Comparison of ENCODE assay signal across 1 cellular context in genomic region chr10:96129387-96130325, GRCh38.
A peak's percentile ranks its signal among the peaks of the same experiment; 100 is the strongest.
TF ChIP-seq lines count a peak whose summit lies in the region.

A gene with protein sequence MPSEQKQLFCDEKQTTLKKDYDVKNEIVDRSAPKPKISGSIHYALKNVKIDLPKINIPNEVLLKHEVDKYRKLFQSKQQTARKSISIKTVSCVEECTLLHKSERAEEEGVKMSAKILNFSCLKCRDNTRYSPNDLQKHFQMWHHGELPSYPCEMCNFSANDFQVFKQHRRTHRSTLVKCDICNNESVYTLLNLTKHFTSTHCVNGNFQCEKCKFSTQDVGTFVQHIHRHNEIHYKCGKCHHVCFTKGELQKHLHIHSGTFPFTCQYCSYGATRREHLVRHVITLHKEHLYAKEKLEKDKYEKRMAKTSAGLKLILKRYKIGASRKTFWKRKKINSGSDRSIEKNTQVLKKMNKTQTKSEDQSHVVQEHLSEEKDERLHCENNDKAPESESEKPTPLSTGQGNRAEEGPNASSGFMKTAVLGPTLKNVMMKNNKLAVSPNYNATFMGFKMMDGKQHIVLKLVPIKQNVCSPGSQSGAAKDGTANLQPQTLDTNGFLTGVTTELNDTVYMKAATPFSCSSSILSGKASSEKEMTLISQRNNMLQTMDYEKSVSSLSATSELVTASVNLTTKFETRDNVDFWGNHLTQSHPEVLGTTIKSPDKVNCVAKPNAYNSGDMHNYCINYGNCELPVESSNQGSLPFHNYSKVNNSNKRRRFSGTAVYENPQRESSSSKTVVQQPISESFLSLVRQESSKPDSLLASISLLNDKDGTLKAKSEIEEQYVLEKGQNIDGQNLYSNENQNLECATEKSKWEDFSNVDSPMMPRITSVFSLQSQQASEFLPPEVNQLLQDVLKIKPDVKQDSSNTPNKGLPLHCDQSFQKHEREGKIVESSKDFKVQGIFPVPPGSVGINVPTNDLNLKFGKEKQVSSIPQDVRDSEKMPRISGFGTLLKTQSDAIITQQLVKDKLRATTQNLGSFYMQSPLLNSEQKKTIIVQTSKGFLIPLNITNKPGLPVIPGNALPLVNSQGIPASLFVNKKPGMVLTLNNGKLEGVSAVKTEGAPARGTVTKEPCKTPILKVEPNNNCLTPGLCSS (N-terminal part only) (plus strand): TSS chr10:96130297. CDS start chr10:96156323, 26,026 bp downstream.

TF ChIP-seq in K562, 482 proteins besides CTCF, POLR2A, EP300 and RAD21 (continued from another document and continues in another):
- TF ChIP-seq RBM25 (IDR thresholded peaks at IDR 0.05; ENCODE audit: low read depth, low read length, severe bottlenecking) (no peak), TEAD2 (tag; IDR thresholded peaks at IDR 0.05) (0 out of 2 replicates have a peak, but pooled peaks have one; percentile 21), GTF2F1 (IDR thresholded peaks at IDR 0.05; ENCODE audit: low read depth, low read length) (peak; percentile 65; the same call in 1 of the 2 replicates), LCOR (CRISPR knock-in tag; IDR thresholded peaks at IDR 0.05) (no peak; the same call in 1 of the 2 replicates), ZNF232 (CRISPR knock-in tag; IDR thresholded peaks at IDR 0.05) (0 out of 2 replicates have a peak, but pooled peaks have one; percentile 47), PHF20 (IDR thresholded peaks at IDR 0.05; ENCODE audit: partially characterized antibody) (peak; percentile 70), BRD9 (IDR thresholded peaks at IDR 0.05; ENCODE audit: low read depth, partially characterized antibody) (peak; percentile 76), XRCC5 (IDR thresholded peaks at IDR 0.05; ENCODE audit: low read depth, low read length) (peak; percentile 60), POLR2B (IDR thresholded peaks at IDR 0.05; ENCODE audit: low read depth, partially characterized antibody) (peak; percentile 93), ID3 (CRISPR knock-in tag; IDR thresholded peaks at IDR 0.05) (no peak), ID3 (tag; IDR thresholded peaks at IDR 0.05) (peak; percentile 52; the same call in 1 of the 2 replicates), TGIF2 (CRISPR knock-in tag; IDR thresholded peaks at IDR 0.05) (peak; percentile 57; the same call in 1 of the 2 replicates), PHF8 (IDR thresholded peaks at IDR 0.05; ENCODE audit: borderline replicate concordance, low read length) (peak; percentile 82), CCNT2 (IDR thresholded peaks at IDR 0.05; ENCODE audit: borderline replicate concordance, extremely low read depth, insufficient read length, low read depth, low read length) (peak; percentile 32), CREM (IDR thresholded peaks at IDR 0.05; ENCODE audit: low read depth) (peak; percentile 81), PRPF4 (IDR thresholded peaks at IDR 0.05; ENCODE audit: insufficient read depth, low read depth, low read length, poor library complexity, severe bottlenecking) (peak; percentile 14), ZNF24 (IDR thresholded peaks at IDR 0.05) (peak; percentile 28; the same call in 1 of the 2 replicates), KDM5B (IDR thresholded peaks at IDR 0.05; ENCODE audit: insufficient replicate concordance, low read depth, low read length) (peak; percentile 45), TAF9B (IDR thresholded peaks at IDR 0.05; ENCODE audit: partially characterized antibody) (peak; percentile 86), SUPT5H (IDR thresholded peaks at IDR 0.05) (peak; percentile 90), NELFE (IDR thresholded peaks at IDR 0.05; ENCODE audit: insufficient read depth, insufficient read length) (no peak), SRF (CRISPR knock-in tag; IDR thresholded peaks at IDR 0.05) (peak in 1 of 2 experiments; percentile 62; a peak in 1 of 4 replicates), SAP30 (IDR thresholded peaks at IDR 0.05; ENCODE audit: borderline replicate concordance, insufficient read depth, low read depth, low read length, poor library complexity, severe bottlenecking) (peak; percentile 35), TFAP4 (CRISPR knock-in tag; IDR thresholded peaks at IDR 0.05; ENCODE audit: borderline replicate concordance) (peak; percentile 58; the same call in 1 of the 2 replicates), ELF2 (CRISPR knock-in tag; IDR thresholded peaks at IDR 0.05) (peak; percentile 79), EHMT2 (IDR thresholded peaks at IDR 0.05) (peak; percentile 60; the same call in 1 of the 2 replicates), NFIC (IDR thresholded peaks at IDR 0.05) (0 out of 2 replicates have a peak, but pooled peaks have one; percentile 32), SMARCA5 (IDR thresholded peaks at IDR 0.05) (no peak), KLF1 (tag; IDR thresholded peaks at IDR 0.05) (peak; percentile 63; the same call in 1 of the 2 replicates), ZNF12 (CRISPR knock-in tag; IDR thresholded peaks at IDR 0.05) (no peak), RBM15 (IDR thresholded peaks at IDR 0.05; ENCODE audit: insufficient read depth, low read length) (no peak), SMAD1 (IDR thresholded peaks at IDR 0.05; ENCODE audit: low read depth, low read length, partially characterized antibody) (peak; percentile 39), ZEB2 (IDR thresholded peaks at IDR 0.05) (peak; percentile 34; the same call in 1 of the 2 replicates), NONO (IDR thresholded peaks at IDR 0.05; ENCODE audit: low read depth in 2 of 2, low read length in 1 of 2) (no peak), PYGO2 (tag; IDR thresholded peaks at IDR 0.05) (no peak), ETV1 (tag; conservative IDR thresholded peaks at IDR 0.05; ENCODE audit: low read depth) (peak; percentile 84), TCF7L2 (IDR thresholded peaks at IDR 0.05; ENCODE audit: low read depth, low read length) (no peak), ETS1 (conservative IDR thresholded peaks at IDR 0.05; ENCODE audit: control insufficient read depth, low read depth, low read length) (peak; percentile 6), HDGF (IDR thresholded peaks at IDR 0.05) (peak; percentile 55; the same call in 1 of the 2 replicates), ATF7 (IDR thresholded peaks at IDR 0.05) (peak; percentile 62; the same call in 1 of the 2 replicates)
- TF ChIP-seq, protein P1, sequence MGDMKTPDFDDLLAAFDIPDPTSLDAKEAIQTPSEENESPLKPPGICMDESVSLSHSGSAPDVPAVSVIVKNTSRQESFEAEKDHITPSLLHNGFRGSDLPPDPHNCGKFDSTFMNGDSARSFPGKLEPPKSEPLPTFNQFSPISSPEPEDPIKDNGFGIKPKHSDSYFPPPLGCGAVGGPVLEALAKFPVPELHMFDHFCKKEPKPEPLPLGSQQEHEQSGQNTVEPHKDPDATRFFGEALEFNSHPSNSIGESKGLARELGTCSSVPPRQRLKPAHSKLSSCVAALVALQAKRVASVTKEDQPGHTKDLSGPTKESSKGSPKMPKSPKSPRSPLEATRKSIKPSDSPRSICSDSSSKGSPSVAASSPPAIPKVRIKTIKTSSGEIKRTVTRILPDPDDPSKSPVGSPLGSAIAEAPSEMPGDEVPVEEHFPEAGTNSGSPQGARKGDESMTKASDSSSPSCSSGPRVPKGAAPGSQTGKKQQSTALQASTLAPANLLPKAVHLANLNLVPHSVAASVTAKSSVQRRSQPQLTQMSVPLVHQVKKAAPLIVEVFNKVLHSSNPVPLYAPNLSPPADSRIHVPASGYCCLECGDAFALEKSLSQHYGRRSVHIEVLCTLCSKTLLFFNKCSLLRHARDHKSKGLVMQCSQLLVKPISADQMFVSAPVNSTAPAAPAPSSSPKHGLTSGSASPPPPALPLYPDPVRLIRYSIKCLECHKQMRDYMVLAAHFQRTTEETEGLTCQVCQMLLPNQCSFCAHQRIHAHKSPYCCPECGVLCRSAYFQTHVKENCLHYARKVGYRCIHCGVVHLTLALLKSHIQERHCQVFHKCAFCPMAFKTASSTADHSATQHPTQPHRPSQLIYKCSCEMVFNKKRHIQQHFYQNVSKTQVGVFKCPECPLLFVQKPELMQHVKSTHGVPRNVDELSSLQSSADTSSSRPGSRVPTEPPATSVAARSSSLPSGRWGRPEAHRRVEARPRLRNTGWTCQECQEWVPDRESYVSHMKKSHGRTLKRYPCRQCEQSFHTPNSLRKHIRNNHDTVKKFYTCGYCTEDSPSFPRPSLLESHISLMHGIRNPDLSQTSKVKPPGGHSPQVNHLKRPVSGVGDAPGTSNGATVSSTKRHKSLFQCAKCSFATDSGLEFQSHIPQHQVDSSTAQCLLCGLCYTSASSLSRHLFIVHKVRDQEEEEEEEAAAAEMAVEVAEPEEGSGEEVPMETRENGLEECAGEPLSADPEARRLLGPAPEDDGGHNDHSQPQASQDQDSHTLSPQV (IDR thresholded peaks at IDR 0.05), result peak; percentile 76
- TF ChIP-seq, protein P2, sequence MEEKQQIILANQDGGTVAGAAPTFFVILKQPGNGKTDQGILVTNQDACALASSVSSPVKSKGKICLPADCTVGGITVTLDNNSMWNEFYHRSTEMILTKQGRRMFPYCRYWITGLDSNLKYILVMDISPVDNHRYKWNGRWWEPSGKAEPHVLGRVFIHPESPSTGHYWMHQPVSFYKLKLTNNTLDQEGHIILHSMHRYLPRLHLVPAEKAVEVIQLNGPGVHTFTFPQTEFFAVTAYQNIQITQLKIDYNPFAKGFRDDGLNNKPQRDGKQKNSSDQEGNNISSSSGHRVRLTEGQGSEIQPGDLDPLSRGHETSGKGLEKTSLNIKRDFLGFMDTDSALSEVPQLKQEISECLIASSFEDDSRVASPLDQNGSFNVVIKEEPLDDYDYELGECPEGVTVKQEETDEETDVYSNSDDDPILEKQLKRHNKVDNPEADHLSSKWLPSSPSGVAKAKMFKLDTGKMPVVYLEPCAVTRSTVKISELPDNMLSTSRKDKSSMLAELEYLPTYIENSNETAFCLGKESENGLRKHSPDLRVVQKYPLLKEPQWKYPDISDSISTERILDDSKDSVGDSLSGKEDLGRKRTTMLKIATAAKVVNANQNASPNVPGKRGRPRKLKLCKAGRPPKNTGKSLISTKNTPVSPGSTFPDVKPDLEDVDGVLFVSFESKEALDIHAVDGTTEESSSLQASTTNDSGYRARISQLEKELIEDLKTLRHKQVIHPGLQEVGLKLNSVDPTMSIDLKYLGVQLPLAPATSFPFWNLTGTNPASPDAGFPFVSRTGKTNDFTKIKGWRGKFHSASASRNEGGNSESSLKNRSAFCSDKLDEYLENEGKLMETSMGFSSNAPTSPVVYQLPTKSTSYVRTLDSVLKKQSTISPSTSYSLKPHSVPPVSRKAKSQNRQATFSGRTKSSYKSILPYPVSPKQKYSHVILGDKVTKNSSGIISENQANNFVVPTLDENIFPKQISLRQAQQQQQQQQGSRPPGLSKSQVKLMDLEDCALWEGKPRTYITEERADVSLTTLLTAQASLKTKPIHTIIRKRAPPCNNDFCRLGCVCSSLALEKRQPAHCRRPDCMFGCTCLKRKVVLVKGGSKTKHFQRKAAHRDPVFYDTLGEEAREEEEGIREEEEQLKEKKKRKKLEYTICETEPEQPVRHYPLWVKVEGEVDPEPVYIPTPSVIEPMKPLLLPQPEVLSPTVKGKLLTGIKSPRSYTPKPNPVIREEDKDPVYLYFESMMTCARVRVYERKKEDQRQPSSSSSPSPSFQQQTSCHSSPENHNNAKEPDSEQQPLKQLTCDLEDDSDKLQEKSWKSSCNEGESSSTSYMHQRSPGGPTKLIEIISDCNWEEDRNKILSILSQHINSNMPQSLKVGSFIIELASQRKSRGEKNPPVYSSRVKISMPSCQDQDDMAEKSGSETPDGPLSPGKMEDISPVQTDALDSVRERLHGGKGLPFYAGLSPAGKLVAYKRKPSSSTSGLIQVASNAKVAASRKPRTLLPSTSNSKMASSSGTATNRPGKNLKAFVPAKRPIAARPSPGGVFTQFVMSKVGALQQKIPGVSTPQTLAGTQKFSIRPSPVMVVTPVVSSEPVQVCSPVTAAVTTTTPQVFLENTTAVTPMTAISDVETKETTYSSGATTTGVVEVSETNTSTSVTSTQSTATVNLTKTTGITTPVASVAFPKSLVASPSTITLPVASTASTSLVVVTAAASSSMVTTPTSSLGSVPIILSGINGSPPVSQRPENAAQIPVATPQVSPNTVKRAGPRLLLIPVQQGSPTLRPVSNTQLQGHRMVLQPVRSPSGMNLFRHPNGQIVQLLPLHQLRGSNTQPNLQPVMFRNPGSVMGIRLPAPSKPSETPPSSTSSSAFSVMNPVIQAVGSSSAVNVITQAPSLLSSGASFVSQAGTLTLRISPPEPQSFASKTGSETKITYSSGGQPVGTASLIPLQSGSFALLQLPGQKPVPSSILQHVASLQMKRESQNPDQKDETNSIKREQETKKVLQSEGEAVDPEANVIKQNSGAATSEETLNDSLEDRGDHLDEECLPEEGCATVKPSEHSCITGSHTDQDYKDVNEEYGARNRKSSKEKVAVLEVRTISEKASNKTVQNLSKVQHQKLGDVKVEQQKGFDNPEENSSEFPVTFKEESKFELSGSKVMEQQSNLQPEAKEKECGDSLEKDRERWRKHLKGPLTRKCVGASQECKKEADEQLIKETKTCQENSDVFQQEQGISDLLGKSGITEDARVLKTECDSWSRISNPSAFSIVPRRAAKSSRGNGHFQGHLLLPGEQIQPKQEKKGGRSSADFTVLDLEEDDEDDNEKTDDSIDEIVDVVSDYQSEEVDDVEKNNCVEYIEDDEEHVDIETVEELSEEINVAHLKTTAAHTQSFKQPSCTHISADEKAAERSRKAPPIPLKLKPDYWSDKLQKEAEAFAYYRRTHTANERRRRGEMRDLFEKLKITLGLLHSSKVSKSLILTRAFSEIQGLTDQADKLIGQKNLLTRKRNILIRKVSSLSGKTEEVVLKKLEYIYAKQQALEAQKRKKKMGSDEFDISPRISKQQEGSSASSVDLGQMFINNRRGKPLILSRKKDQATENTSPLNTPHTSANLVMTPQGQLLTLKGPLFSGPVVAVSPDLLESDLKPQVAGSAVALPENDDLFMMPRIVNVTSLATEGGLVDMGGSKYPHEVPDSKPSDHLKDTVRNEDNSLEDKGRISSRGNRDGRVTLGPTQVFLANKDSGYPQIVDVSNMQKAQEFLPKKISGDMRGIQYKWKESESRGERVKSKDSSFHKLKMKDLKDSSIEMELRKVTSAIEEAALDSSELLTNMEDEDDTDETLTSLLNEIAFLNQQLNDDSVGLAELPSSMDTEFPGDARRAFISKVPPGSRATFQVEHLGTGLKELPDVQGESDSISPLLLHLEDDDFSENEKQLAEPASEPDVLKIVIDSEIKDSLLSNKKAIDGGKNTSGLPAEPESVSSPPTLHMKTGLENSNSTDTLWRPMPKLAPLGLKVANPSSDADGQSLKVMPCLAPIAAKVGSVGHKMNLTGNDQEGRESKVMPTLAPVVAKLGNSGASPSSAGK (IDR thresholded peaks at IDR 0.05), result peak; percentile 65
